Comparison of ENCODE assay signal across 19 cellular contexts in genomic region chr5:62149894-62150293, GRCh38.
"Had no signal": no experiment of that assay in that cellular context is flagged by ENCODE, and none has a peak within 500 bp of the region (broad histone marks: within the 10 kb centered on the region; RNA-seq: fewer than 3 reads in every experiment).

No MANE protein-coding gene starts in this region.

- H3K4me3 ChIP-seq: breast epithelium, gastroesophageal sphincter, neural progenitor cell, right lobe of liver, smooth muscle cell, testis had no signal

- H3K4me3 Mint-ChIP-seq: activated CD4-positive, alpha-beta T cell treated with anti-CD3 and anti-CD28 coated beads, Interleukin-2, amount 10 ng/mL, durations not matched to agents 7 days and 5 days; activated naive CD8-positive, alpha-beta T cell treated with anti-CD3 and anti-CD28 coated beads for 36 hours; endodermal cell; neural progenitor cell had no signal

- H3K27ac Mint-ChIP-seq: activated CD4-positive, alpha-beta T cell treated with anti-CD3 and anti-CD28 coated beads, Interleukin-2, amount 10 ng/mL, durations not matched to agents 7 days and 5 days; activated naive CD8-positive, alpha-beta T cell treated with anti-CD3 and anti-CD28 coated beads for 36 hours; endodermal cell; neural progenitor cell had no signal

- H3K27ac ChIP-seq: breast epithelium, gastroesophageal sphincter, neural progenitor cell, right lobe of liver, testis had no signal

- H3K27me3 ChIP-seq: breast epithelium, gastroesophageal sphincter, neural progenitor cell, right lobe of liver, testis had no signal

- DNase-seq: activated CD4-positive, alpha-beta T cell treated with anti-CD3 and anti-CD28 coated beads, Interleukin-2, amount 10 ng/mL, durations not matched to agents 7 days and 5 days; activated CD4-positive, CD25-positive, alpha-beta regulatory T cell; activated gamma-delta T cell treated with Interleukin-2 at 50 U/mL for 16 hours; activated naive CD8-positive, alpha-beta T cell treated with anti-CD3 and anti-CD28 coated beads for 36 hours; cerebellar nuclear complex; dermis blood vessel endothelial cell; endodermal cell; left colon; midbrain; right lobe of liver; stimulated activated CD4-positive, alpha-beta T cell treated with anti-CD3 and anti-CD28 coated beads, Interleukin-4, amount 100 ng/mL, for 4 hours; stimulated activated CD8-positive, alpha-beta memory T cell treated with anti-CD3 and anti-CD28 coated beads, Interleukin-4, amount 100 ng/mL, for 48 hours; stimulated activated naive CD8-positive, alpha-beta T cell treated with anti-CD3 and anti-CD28 coated beads, Interleukin-15, Interleukin-2, amounts not matched to agents 100 U/mL and 50 U/mL, for 24 hours; testis had no signal

- H3K9me3 ChIP-seq: right lobe of liver, testis had no signal

- FAIRE-seq: islet of Langerhans had no signal

- H3K36me3 Mint-ChIP-seq: activated naive CD8-positive, alpha-beta T cell treated with anti-CD3 and anti-CD28 coated beads for 36 hours; neural progenitor cell had no signal

- H3K36me3 ChIP-seq: breast epithelium, gastroesophageal sphincter, neural progenitor cell, right lobe of liver had no signal

- H3K4me1 Mint-ChIP-seq: activated CD4-positive, alpha-beta T cell treated with anti-CD3 and anti-CD28 coated beads, Interleukin-2, amount 10 ng/mL, durations not matched to agents 7 days and 5 days; activated naive CD8-positive, alpha-beta T cell treated with anti-CD3 and anti-CD28 coated beads for 36 hours had no signal

- H3K4me1 ChIP-seq: breast epithelium, gastroesophageal sphincter, right lobe of liver, testis had no signal
